ENCODE assay signal across 9 cellular contexts in genomic region chr10:119316002-119316358, GRCh38.
DNase-seq lines count a peak whose midpoint lies in the region; FAIRE-seq and TF ChIP-seq lines count a peak whose summit lies in the region.
"Had no signal": no experiment of that assay in that cellular context is flagged by ENCODE, and none has a peak within 500 bp of the region (broad histone marks: within the 10 kb centered on the region; RNA-seq: fewer than 3 reads in every experiment).

No MANE protein-coding gene starts in this region.

- no peak for FAIRE-seq in endothelial cell of umbilical vein (lab: Jason Lieb, UNC)
- FAIRE-seq: small intestine had no signal

- H3K9ac ChIP-seq in OCI-LY3 (ENCODE audit: low read length): no peak overlapping the region
- peak overlapping the region; percentile 23 for H3K9ac ChIP-seq in endothelial cell of umbilical vein (replicated peaks; ENCODE audit: extremely low read depth, insufficient read depth, low read length)

- H3K4me3 ChIP-seq in OCI-LY3 (ENCODE audit: low read length): no peak overlapping the region
- H3K4me3 ChIP-seq in endothelial cell of umbilical vein (replicated peaks in 1 of 3; ENCODE audit: insufficient read depth in 1 of 3, low read depth in 1 of 3, low read length in 3 of 3): no peak overlapping the region
- H3K4me3 ChIP-seq in sigmoid colon: no peak overlapping the region
- H3K4me3 ChIP-seq: cardiac muscle cell had no signal

- CTCF ChIA-PET in endothelial cell of umbilical vein (lab: Charles Lee): interaction anchor here (0.8 to 1.9 kb wide), 4 partner anchors 10 to 117 kb away, joined by 3 to 6 read pairs (median 3); partner anchors contain the start of gene GRK5

- H2AFZ ChIP-seq in OCI-LY3 (ENCODE audit: low read depth, low read length) (no peak overlapping the region), endothelial cell of umbilical vein (ENCODE audit: low read depth, low read length) (no peak overlapping the region)

- H3K9me3 ChIP-seq in OCI-LY3 (ENCODE audit: insufficient read depth, low read length): no peaks in the 10 kb centered on the region
- no peaks in the 10 kb centered on the region for H3K9me3 ChIP-seq in endothelial cell of umbilical vein (replicated peaks; ENCODE audit: control insufficient read depth, insufficient read depth, low read length)
- no peaks in the 10 kb centered on the region for H3K9me3 ChIP-seq in sigmoid colon

- dilution Hi-C loops in endothelial cell of umbilical vein (cut with MboI; ENCODE audit: extremely low pct_ligation_motif_present, low sequenced_read_pairs): no loop called here

- DNase-seq in EL: peak; percentile 9
- no peak for DNase-seq in endothelial cell of umbilical vein (ENCODE audit: low read depth, low spot score)
- no peak for DNase-seq in sigmoid colon
- DNase-seq in stimulated activated CD4-positive, alpha-beta T cell treated with anti-CD3 and anti-CD28 coated beads, Interleukin-2, amount 100 ng/mL, for 24 hours: no peak
- no peak for DNase-seq in kidney tubule cell (ENCODE audit: low spot score)
- no peak for DNase-seq in GM20000 (ENCODE audit: low spot score)
- DNase-seq: small intestine had no signal

- H3K4me2 ChIP-seq in OCI-LY3 (ENCODE audit: low read length) (peak overlapping the region; percentile 69), endothelial cell of umbilical vein (ENCODE audit: insufficient read depth, low read length) (no peak overlapping the region)

- H3K9me1 ChIP-seq in endothelial cell of umbilical vein (replicated peaks; ENCODE audit: control insufficient read depth, extremely low read depth, insufficient read depth, low read length): no peaks in the 10 kb centered on the region

- no TSS peak for BruUV-seq in endothelial cell of umbilical vein (replicated peaks; lab: Mats Ljungman, UMichigan)

- 93 to 96% methylated on average over 2 of the region's 2 CpGs for WGBS in sigmoid colon, 2 donors

- no peak for TF ChIP-seq CTCF in OCI-LY3 (IDR thresholded peaks at IDR 0.05; ENCODE audit: low read depth, low read length)
- no peak for TF ChIP-seq CTCF in endothelial cell of umbilical vein (IDR thresholded peaks at IDR 0.05; ENCODE audit: extremely low read depth in 1 of 2, insufficient read depth in 1 of 2, low read depth in 1 of 2, low read length in 2 of 2)
- TF ChIP-seq CTCF in sigmoid colon (IDR thresholded peaks at IDR 0.05): no peak
- no peak for TF ChIP-seq CTCF in GM20000 (IDR thresholded peaks at IDR 0.05; ENCODE audit: extremely low read depth, missing control alignments)

- TF ChIP-seq EP300 in sigmoid colon (IDR thresholded peaks at IDR 0.05): no peak

- H3K27ac ChIP-seq in OCI-LY3 (ENCODE audit: low read length): no peak overlapping the region
- peak overlapping the region; percentile 94 for H3K27ac ChIP-seq in endothelial cell of umbilical vein (ENCODE audit: insufficient read depth, low read depth, low read length)
- peak overlapping the region; percentile 65 to 91 (median 74) for H3K27ac ChIP-seq in sigmoid colon

- TF ChIP-seq POLR2A in endothelial cell of umbilical vein (IDR thresholded peaks at IDR 0.05; ENCODE audit: low read depth, low read length): no peak
- no peak for TF ChIP-seq POLR2A in sigmoid colon (IDR thresholded peaks at IDR 0.05)

- H3K79me2 ChIP-seq in OCI-LY3 (ENCODE audit: low read length) (no peaks in the 10 kb centered on the region), endothelial cell of umbilical vein (ENCODE audit: control insufficient read depth, insufficient read depth, low read length) (peaks cover 4% of the 10 kb centered on the region)

- H3K27me3 ChIP-seq in OCI-LY3 (ENCODE audit: low read depth, low read length) (no peaks in the 10 kb centered on the region), endothelial cell of umbilical vein (ENCODE audit: control insufficient read depth in 2 of 2, insufficient read depth in 2 of 2, low read length in 2 of 2) (no peaks in the 10 kb centered on the region), sigmoid colon (no peaks in the 10 kb centered on the region)
- H3K27me3 ChIP-seq: cardiac muscle cell had no signal

- POLR2A ChIA-PET in endothelial cell of umbilical vein (lab: Charles Lee): no interaction called here

- H3K36me3 ChIP-seq in OCI-LY3 (replicated peaks; ENCODE audit: low read depth, low read length) (no peaks in the 10 kb centered on the region), endothelial cell of umbilical vein (ENCODE audit: control insufficient read depth in 2 of 2, extremely low read depth in 1 of 2, insufficient read depth in 2 of 2, low read length in 2 of 2) (no peaks in the 10 kb centered on the region), sigmoid colon (no peaks in the 10 kb centered on the region)
- H3K36me3 ChIP-seq: cardiac muscle cell had no signal

- H3K4me1 ChIP-seq in OCI-LY3 (ENCODE audit: low read length) (peaks cover 38% of the 10 kb centered on the region), endothelial cell of umbilical vein (ENCODE audit: control insufficient read depth, extremely low read depth, insufficient read depth, low read length) (peaks cover 35% of the 10 kb centered on the region), sigmoid colon (peaks cover 0 to 81% (median 64%) of the 10 kb centered on the region in 4 donors)

- intact Hi-C loops in endothelial cell of umbilical vein (cut with micrococcal nuclease): loop anchor here (2.0 kb wide), 1 partner anchor 23 kb away; no protein-coding TSS in a partner anchor
- intact Hi-C loops in sigmoid colon (cut with DNase I): no loop called here

- peaks cover 24% of the 10 kb centered on the region for H4K20me1 ChIP-seq in OCI-LY3 (ENCODE audit: insufficient read depth, low read length)
- H4K20me1 ChIP-seq in endothelial cell of umbilical vein (replicated peaks; ENCODE audit: control insufficient read depth, extremely low read depth, insufficient read depth, low read length): no peaks in the 10 kb centered on the region

TF ChIP-seq in endothelial cell of umbilical vein, 7 proteins besides CTCF, POLR2A, EP300 and RAD21:
- TF ChIP-seq JUN (IDR thresholded peaks at IDR 0.05; ENCODE audit: borderline replicate concordance, insufficient read depth, insufficient read length, low read depth): no peak
- TF ChIP-seq FOS (IDR thresholded peaks at IDR 0.05; ENCODE audit: borderline replicate concordance, insufficient read depth, low read length): no peak
- TF ChIP-seq MAX (IDR thresholded peaks at IDR 0.05; ENCODE audit: insufficient read depth, insufficient read length): no peak
- no peak for TF ChIP-seq MYC (IDR thresholded peaks at IDR 0.05; ENCODE audit: low read depth, low read length)
- TF ChIP-seq POLR2AphosphoS5 (IDR thresholded peaks at IDR 0.05; ENCODE audit: insufficient read depth, low read depth, low read length): no peak
